Comparison of ENCODE assay signal across 1 cellular context in the genomic region with DNA sequence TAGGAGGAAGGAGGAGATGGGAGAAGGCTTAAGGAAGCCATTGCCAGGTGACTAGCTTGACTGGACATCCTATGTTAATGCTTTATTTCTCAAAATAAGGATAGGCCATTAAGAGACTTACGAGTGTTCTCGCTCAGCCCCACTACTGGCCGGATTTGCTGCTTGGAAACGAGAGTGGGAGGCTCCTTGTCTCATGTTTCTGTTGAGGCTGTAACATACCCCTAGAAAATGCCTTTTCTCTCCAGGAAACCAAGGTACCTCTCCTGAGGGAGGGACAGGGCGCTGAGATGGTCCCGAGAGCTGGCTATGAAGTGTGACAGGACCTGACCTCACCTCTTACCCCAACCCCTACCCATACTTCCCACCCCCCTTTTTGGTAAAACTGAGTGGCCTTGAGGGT.
TF ChIP-seq lines count a peak whose summit lies in the region.

No MANE protein-coding gene starts in this region.

TF ChIP-seq in GM23338, 12 proteins besides CTCF, POLR2A, EP300 and RAD21 (continued from another document):
- TF ChIP-seq, protein P1, sequence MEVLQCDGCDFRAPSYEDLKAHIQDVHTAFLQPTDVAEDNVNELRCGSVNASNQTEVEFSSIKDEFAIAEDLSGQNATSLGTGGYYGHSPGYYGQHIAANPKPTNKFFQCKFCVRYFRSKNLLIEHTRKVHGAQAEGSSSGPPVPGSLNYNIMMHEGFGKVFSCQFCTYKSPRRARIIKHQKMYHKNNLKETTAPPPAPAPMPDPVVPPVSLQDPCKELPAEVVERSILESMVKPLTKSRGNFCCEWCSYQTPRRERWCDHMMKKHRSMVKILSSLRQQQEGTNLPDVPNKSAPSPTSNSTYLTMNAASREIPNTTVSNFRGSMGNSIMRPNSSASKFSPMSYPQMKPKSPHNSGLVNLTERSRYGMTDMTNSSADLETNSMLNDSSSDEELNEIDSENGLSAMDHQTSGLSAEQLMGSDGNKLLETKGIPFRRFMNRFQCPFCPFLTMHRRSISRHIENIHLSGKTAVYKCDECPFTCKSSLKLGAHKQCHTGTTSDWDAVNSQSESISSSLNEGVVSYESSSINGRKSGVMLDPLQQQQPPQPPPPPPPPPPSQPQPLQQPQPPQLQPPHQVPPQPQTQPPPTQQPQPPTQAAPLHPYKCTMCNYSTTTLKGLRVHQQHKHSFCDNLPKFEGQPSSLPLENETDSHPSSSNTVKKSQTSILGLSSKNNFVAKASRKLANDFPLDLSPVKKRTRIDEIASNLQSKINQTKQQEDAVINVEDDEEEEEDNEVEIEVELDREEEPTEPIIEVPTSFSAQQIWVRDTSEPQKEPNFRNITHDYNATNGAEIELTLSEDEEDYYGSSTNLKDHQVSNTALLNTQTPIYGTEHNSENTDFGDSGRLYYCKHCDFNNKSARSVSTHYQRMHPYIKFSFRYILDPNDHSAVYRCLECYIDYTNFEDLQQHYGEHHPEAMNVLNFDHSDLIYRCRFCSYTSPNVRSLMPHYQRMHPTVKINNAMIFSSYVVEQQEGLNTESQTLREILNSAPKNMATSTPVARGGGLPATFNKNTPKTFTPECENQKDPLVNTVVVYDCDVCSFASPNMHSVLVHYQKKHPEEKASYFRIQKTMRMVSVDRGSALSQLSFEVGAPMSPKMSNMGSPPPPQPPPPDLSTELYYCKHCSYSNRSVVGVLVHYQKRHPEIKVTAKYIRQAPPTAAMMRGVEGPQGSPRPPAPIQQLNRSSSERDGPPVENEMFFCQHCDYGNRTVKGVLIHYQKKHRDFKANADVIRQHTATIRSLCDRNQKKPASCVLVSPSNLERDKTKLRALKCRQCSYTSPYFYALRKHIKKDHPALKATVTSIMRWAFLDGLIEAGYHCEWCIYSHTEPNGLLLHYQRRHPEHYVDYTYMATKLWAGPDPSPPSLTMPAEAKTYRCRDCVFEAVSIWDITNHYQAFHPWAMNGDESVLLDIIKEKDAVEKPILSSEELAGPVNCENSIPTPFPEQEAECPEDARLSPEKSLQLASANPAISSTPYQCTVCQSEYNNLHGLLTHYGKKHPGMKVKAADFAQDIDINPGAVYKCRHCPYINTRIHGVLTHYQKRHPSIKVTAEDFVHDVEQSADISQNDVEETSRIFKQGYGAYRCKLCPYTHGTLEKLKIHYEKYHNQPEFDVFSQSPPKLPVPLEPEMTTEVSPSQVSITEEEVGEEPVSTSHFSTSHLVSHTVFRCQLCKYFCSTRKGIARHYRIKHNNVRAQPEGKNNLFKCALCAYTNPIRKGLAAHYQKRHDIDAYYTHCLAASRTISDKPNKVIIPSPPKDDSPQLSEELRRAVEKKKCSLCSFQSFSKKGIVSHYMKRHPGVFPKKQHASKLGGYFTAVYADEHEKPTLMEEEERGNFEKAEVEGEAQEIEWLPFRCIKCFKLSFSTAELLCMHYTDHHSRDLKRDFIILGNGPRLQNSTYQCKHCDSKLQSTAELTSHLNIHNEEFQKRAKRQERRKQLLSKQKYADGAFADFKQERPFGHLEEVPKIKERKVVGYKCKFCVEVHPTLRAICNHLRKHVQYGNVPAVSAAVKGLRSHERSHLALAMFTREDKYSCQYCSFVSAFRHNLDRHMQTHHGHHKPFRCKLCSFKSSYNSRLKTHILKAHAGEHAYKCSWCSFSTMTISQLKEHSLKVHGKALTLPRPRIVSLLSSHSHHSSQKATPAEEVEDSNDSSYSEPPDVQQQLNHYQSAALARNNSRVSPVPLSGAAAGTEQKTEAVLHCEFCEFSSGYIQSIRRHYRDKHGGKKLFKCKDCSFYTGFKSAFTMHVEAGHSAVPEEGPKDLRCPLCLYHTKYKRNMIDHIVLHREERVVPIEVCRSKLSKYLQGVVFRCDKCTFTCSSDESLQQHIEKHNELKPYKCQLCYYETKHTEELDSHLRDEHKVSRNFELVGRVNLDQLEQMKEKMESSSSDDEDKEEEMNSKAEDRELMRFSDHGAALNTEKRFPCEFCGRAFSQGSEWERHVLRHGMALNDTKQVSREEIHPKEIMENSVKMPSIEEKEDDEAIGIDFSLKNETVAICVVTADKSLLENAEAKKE (CRISPR knock-in tag; IDR thresholded peaks at IDR 0.05) = no peak
- no peak for TF ChIP-seq JUNB (IDR thresholded peaks at IDR 0.05; ENCODE audit: unreplicated experiment)
- no peak for TF ChIP-seq NANOG (IDR thresholded peaks at IDR 0.05; ENCODE audit: borderline replicate concordance)
- no peak for TF ChIP-seq CREB1 (CRISPR knock-in tag; IDR thresholded peaks at IDR 0.05; ENCODE audit: low read depth)
- TF ChIP-seq ZNF331 (CRISPR knock-in tag; IDR thresholded peaks at IDR 0.05; ENCODE audit: low read depth) = no peak
- TF ChIP-seq STAT1 (IDR thresholded peaks at IDR 0.05; ENCODE audit: unreplicated experiment) = no peak
- TF ChIP-seq, protein P2, sequence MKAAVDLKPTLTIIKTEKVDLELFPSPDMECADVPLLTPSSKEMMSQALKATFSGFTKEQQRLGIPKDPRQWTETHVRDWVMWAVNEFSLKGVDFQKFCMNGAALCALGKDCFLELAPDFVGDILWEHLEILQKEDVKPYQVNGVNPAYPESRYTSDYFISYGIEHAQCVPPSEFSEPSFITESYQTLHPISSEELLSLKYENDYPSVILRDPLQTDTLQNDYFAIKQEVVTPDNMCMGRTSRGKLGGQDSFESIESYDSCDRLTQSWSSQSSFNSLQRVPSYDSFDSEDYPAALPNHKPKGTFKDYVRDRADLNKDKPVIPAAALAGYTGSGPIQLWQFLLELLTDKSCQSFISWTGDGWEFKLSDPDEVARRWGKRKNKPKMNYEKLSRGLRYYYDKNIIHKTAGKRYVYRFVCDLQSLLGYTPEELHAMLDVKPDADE (IDR thresholded peaks at IDR 0.05) = no peak
